ENCODE assay signal across 8 cellular contexts in the genomic region with DNA sequence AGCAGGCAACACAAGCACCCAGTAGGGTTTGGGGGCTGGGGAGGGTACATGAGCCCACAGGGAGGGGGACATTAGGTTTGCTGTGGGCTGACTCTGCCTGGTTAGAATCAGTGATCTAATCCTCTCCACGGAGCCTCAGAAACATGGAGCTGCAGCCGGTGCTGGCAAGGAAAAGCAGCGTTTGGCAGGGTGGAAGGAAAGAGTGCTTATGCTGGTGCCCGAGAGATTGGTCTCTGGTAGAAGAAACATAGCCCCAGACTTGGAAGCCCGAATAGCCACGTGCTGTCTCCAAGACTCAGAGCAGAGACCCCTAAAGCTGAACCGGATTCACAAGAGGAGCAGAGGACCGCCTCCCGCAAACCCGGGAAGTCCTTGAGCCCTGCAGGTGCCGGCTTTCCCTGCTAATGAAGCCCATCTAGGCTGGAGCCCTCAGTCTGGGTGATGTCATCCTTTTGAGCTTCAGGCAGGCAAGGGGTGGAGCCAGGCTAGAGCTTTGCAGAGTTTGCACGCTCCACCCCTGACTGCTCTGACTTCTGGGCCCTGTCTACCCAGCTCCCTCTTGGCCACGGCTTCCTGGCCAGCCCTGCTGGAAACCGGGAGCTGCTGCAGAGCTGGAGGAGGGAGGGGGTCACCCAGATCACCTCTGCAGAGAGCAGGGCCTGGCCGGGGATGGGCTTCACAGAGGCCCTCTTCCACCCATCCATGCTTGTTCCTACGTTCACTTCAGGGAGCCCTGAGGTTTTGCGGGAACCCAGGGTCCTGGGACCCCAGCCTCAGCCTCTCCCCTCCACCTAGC. TPM values are rescaled to one million over a fixed set of nuclear protein-coding genes. Genes with fewer than 3 reads are reported as not detected.
DNase-seq lines count a peak whose midpoint lies in the region; ATAC-seq and TF ChIP-seq lines count a peak whose summit lies in the region.

No MANE protein-coding gene starts in this region.

- DNase-seq in CD8-positive, alpha-beta memory T cell, result peak; percentile 32 to 76 (median 43)
- DNase-seq in M059J (ENCODE audit: low read depth) (peak; percentile 86), adipocyte (ENCODE audit: low read depth) (peak; percentile 93), Right ventricle myocardium inferior (ENCODE audit: missing footprints) (peak; percentile 88), osteoblast (ENCODE audit: insufficient read length, low spot score, missing footprints) (peak; percentile 99), thyroid gland (peak; percentile 92)

- CTCF ChIA-PET in CD8-positive, alpha-beta memory T cell (lab: Charles Lee), result interaction anchor here (0.8 to 3.0 kb wide), 4 partner anchors 9 to 106 kb away, joined by 3 to 18 read pairs (median 4); no protein-coding TSS in a partner anchor

- TF ChIP-seq CTCF in osteoblast (IDR thresholded peaks at IDR 0.05; ENCODE audit: extremely low read depth, low read depth, low read length), result no peak
- TF ChIP-seq CTCF in thyroid gland (IDR thresholded peaks at IDR 0.05), result peak in 1 of 6 experiments; percentile 23

- peak in 1 of 2 donors; percentile 85 for TF ChIP-seq POLR2A in thyroid gland (IDR thresholded peaks at IDR 0.05)

- H3K9me3 Mint-ChIP-seq in CD8-positive, alpha-beta memory T cell, result no peaks in the 10 kb centered on the region

- H3K4me1 Mint-ChIP-seq in CD8-positive, alpha-beta memory T cell, result peaks cover 59 to 73% (median 62%) of the 10 kb centered on the region in 3 donors

- peak overlapping the region; percentile 87 for H2AFZ ChIP-seq in osteoblast (ENCODE audit: low read length)

- no peak overlapping the region for H3K27ac ChIP-seq in CD8-positive, alpha-beta memory T cell (ENCODE audit: low read depth, low read length)
- H3K27ac ChIP-seq in osteoblast (ENCODE audit: low read depth, low read length) (no peak overlapping the region), thyroid gland (peak overlapping the region; percentile 65 to 99 (median 83))

- peak overlapping the region; percentile 78 for H3K4me2 ChIP-seq in osteoblast (ENCODE audit: insufficient read depth, low read length)

- WGBS in thyroid gland, 2 donors, result 0 to 11% methylated on average over 12 to 16 of the region's 17 CpGs

- peak; percentile 68 for ATAC-seq in GM21723 (IDR thresholded peaks at IDR 0.05; ENCODE audit: unreplicated experiment)
- peak; percentile 94 for ATAC-seq in SK-N-SH treated with all-trans-retinoic acid at 6 μM for 48 hours
- ATAC-seq in Right ventricle myocardium inferior, result peak; percentile 92

- no peaks in the 10 kb centered on the region for H3K27me3 ChIP-seq in CD8-positive, alpha-beta memory T cell (ENCODE audit: insufficient read depth, low read length, poor library complexity, severe bottlenecking)
- H3K27me3 ChIP-seq in adipocyte (replicated peaks; ENCODE audit: control insufficient read depth, insufficient read depth, low read length), result peaks cover 32% of the 10 kb centered on the region
- H3K27me3 ChIP-seq in osteoblast (ENCODE audit: insufficient read depth, low read length), result peaks cover 37% of the 10 kb centered on the region
- no peaks in the 10 kb centered on the region for H3K27me3 ChIP-seq in thyroid gland

- H3K36me3 Mint-ChIP-seq in CD8-positive, alpha-beta memory T cell, result peaks cover 0 to 6% (median 0%) of the 10 kb centered on the region in 3 donors

- no peaks in the 10 kb centered on the region for H3K79me2 ChIP-seq in osteoblast (ENCODE audit: insufficient read depth, low read length)

- H4K20me1 ChIP-seq in osteoblast (ENCODE audit: insufficient read depth, low read length), result no peaks in the 10 kb centered on the region

- no peaks in the 10 kb centered on the region for H3K9me3 ChIP-seq in CD8-positive, alpha-beta memory T cell (ENCODE audit: low read length)
- H3K9me3 ChIP-seq in adipocyte (ENCODE audit: control insufficient read depth, low read length) (no peaks in the 10 kb centered on the region), osteoblast (ENCODE audit: low read depth, low read length) (no peaks in the 10 kb centered on the region), thyroid gland (no peaks in the 10 kb centered on the region)

- peak overlapping the region; percentile 52 for H3K4me3 ChIP-seq in CD8-positive, alpha-beta memory T cell (ENCODE audit: low read length)
- H3K4me3 ChIP-seq in adipocyte (ENCODE audit: low read length) (peak overlapping the region; percentile 56), osteoblast (ENCODE audit: insufficient read depth, low read length) (peak overlapping the region; percentile 41), thyroid gland (replicated peaks in 1 of 3) (no peak overlapping the region)

- no peaks in the 10 kb centered on the region for H3K27me3 Mint-ChIP-seq in CD8-positive, alpha-beta memory T cell

- POLR2A ChIA-PET in CD8-positive, alpha-beta memory T cell (lab: Charles Lee), result no interaction called here

- peak overlapping the region; percentile 53 to 80 (median 70) for H3K4me3 Mint-ChIP-seq in CD8-positive, alpha-beta memory T cell

- H3K36me3 ChIP-seq in CD8-positive, alpha-beta memory T cell (ENCODE audit: insufficient read depth, low read length), result no peaks in the 10 kb centered on the region
- H3K36me3 ChIP-seq in adipocyte (ENCODE audit: control insufficient read depth, insufficient read depth, low read length, severe bottlenecking) (no peaks in the 10 kb centered on the region), osteoblast (ENCODE audit: insufficient read depth, low read length) (no peaks in the 10 kb centered on the region), thyroid gland (no peaks in the 10 kb centered on the region)

- H3K4me1 ChIP-seq in CD8-positive, alpha-beta memory T cell (ENCODE audit: insufficient read depth, low read length), result peaks cover 49% of the 10 kb centered on the region
- H3K4me1 ChIP-seq in adipocyte (ENCODE audit: control insufficient read depth, insufficient read depth, low read length), result peaks cover 23% of the 10 kb centered on the region
- peaks cover 12% of the 10 kb centered on the region for H3K4me1 ChIP-seq in osteoblast (ENCODE audit: insufficient read depth, low read length)
- H3K4me1 ChIP-seq in thyroid gland, result peaks cover 11 to 35% of the 10 kb centered on the region in 2 donors

- peak overlapping the region; percentile 46 to 95 (median 84) for H3K27ac Mint-ChIP-seq in CD8-positive, alpha-beta memory T cell

- peak overlapping the region; percentile 63 for H3K9ac ChIP-seq in adipocyte (ENCODE audit: low read length)

- intact Hi-C loops in Right ventricle myocardium inferior (cut with DNase I), result no loop called here
- intact Hi-C loops in thyroid gland (cut with DNase I), result no loop called here

TF ChIP-seq in SK-N-SH treated with all-trans-retinoic acid at 6 μM for 48 hours, 23 proteins besides CTCF, POLR2A, EP300 and RAD21:
- TF ChIP-seq TOX (CRISPR knock-in tag; IDR thresholded peaks at IDR 0.05; ENCODE audit: borderline replicate concordance), result no peak
- TF ChIP-seq, protein P1, sequence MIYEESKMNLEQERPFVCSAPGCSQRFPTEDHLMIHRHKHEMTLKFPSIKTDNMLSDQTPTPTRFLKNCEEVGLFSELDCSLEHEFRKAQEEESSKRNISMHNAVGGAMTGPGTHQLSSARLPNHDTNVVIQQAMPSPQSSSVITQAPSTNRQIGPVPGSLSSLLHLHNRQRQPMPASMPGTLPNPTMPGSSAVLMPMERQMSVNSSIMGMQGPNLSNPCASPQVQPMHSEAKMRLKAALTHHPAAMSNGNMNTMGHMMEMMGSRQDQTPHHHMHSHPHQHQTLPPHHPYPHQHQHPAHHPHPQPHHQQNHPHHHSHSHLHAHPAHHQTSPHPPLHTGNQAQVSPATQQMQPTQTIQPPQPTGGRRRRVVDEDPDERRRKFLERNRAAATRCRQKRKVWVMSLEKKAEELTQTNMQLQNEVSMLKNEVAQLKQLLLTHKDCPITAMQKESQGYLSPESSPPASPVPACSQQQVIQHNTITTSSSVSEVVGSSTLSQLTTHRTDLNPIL (CRISPR knock-in tag; IDR thresholded peaks at IDR 0.05; ENCODE audit: low read depth), result 0 out of 2 replicates have a peak, but pooled peaks have one; percentile 33

RNA-seq across cellular contexts. Expression of a gene that starts 35.0 kb away (rescaled TPM):
- total RNA-seq in CD8-positive, alpha-beta memory T cell, result 10 to 100 TPM; 12.5 to 14.8 TPM
- 4.9 TPM for polyA plus RNA-seq in CD8-positive, alpha-beta memory T cell
- 6.1 and 7.3 TPM in 2 replicates for total RNA-seq in M059J (2014; rRNA removed; shearing (Covaris generic))
- 22.5 TPM for total RNA-seq in Right ventricle myocardium inferior
- total RNA-seq in osteoblast, result 56.3 and 57.5 TPM in 2 replicates
- total RNA-seq in thyroid gland, result 10 to 100 TPM; 13.3 to 36.0 (median 16.8) TPM

Comparison
In these comparisons a context has a peak if more than half of its experiments do, and no peak if none do; other contexts are left out.
1. DNase-seq: peak in every context shown above with its lines; median percentile 99 in osteoblast; 93 in adipocyte; 92 in thyroid gland; 88 in Right ventricle myocardium inferior; 86 in M059J; 43 in CD8-positive, alpha-beta memory T cell.
2. H3K27ac ChIP-seq: peak in thyroid gland (3 of 3); none in CD8-positive, alpha-beta memory T cell (single experiment) and osteoblast (single experiment).
3. H3K4me3 ChIP-seq: peak in CD8-positive, alpha-beta memory T cell (single experiment), adipocyte (single experiment) and osteoblast (single experiment); none in thyroid gland (0 of 3).
4. Peak in every context shown above with its lines, with median percentiles within 50 percentile points of each other: ATAC-seq.